Comparison of ENCODE assay signal across 31 cellular contexts in the genomic region with DNA sequence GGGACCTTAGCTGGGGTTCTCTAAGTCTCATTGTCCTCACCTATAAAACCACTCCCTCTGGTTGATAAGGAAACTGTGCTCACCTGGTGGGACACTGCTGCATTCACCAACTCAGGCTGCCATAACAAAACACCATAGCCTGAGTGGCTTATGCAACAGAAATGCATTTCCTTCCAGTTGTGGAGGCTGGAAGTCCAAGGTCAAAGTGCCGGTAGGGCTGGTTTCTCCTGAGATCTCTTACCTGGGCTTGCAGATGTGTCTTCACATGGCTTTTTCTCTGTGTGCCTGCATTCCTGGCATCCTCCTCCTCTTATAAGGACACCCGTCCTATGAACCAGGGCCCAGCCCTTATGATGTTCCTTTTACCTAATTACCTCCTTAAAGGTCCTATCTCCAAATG.
"Had no signal": no experiment of that assay in that cellular context is flagged by ENCODE, and none has a peak within 500 bp of the region (broad histone marks: within the 10 kb centered on the region; RNA-seq: fewer than 3 reads in every experiment).

No MANE protein-coding gene starts in this region.

- H3K27ac Mint-ChIP-seq: activated B cell treated with CpG ODN at 0.5 μM for 24 hours; activated naive CD4-positive, alpha-beta T cell treated with anti-CD3 and anti-CD28 coated beads for 36 hours; activated naive CD4-positive, alpha-beta T cell treated with anti-CD3 and anti-CD28 coated beads, Interleukin-2, amount 50 U/mL, for 24 hours; activated naive CD8-positive, alpha-beta T cell treated with anti-CD3 and anti-CD28 coated beads, Interleukin-2, amount 10 ng/mL, durations not matched to agents 7 days and 5 days; activated T-helper 1 cell treated with anti-CD3 and anti-CD28 coated beads, Interleukin-12 subunit alpha, Interleukin-12 subunit beta, Interleukin-2, Interleukin-4 antibody, amounts not matched to agents 30 ng/mL and 10 ng/mL and 1 ng/mL, durations not matched to agents 14 hours and 24 hours and 36 hours; activated T-helper 2 cell treated with anti-CD3 and anti-CD28 coated beads, Interferon-gamma antibody, Interleukin-2, Interleukin-4, amounts not matched to agents 10 μg/mL and 5 μg/mL and 100 μg/mL, durations not matched to agents 14 hours and 24 hours and 36 hours; T-helper 2 cell treated with Interferon-gamma antibody and Interleukin-4, amounts not matched to agents 5 μg/mL and 100 μg/mL, for 36 hours had no signal

- H3K4me1 Mint-ChIP-seq: activated B cell treated with CpG ODN at 0.5 μM for 24 hours; activated naive CD4-positive, alpha-beta T cell treated with anti-CD3 and anti-CD28 coated beads, Interleukin-2, amount 50 U/mL, for 24 hours; activated naive CD8-positive, alpha-beta T cell treated with anti-CD3 and anti-CD28 coated beads, Interleukin-2, amount 10 ng/mL, durations not matched to agents 7 days and 5 days had no signal

- H3K36me3 ChIP-seq: breast epithelium, cardiac muscle cell, colonic mucosa, WERI-Rb-1 had no signal

- H3K4me1 ChIP-seq: body of pancreas, breast epithelium, colonic mucosa had no signal

- H3K36me3 Mint-ChIP-seq: activated naive CD4-positive, alpha-beta T cell treated with anti-CD3 and anti-CD28 coated beads, Interleukin-2, amount 50 U/mL, for 24 hours; activated naive CD8-positive, alpha-beta T cell treated with anti-CD3 and anti-CD28 coated beads, Interleukin-2, amount 10 ng/mL, durations not matched to agents 7 days and 5 days had no signal

- H3K9me3 Mint-ChIP-seq: activated B cell treated with CpG ODN at 0.5 μM for 24 hours; activated naive CD4-positive, alpha-beta T cell treated with anti-CD3 and anti-CD28 coated beads for 36 hours; activated naive CD4-positive, alpha-beta T cell treated with anti-CD3 and anti-CD28 coated beads, Interleukin-2, amount 50 U/mL, for 24 hours; activated naive CD8-positive, alpha-beta T cell treated with anti-CD3 and anti-CD28 coated beads, Interleukin-2, amount 10 ng/mL, durations not matched to agents 7 days and 5 days; activated T-helper 1 cell treated with anti-CD3 and anti-CD28 coated beads, Interleukin-12 subunit alpha, Interleukin-12 subunit beta, Interleukin-2, Interleukin-4 antibody, amounts not matched to agents 30 ng/mL and 10 ng/mL and 1 ng/mL, durations not matched to agents 14 hours and 24 hours and 36 hours; activated T-helper 2 cell treated with anti-CD3 and anti-CD28 coated beads, Interferon-gamma antibody, Interleukin-2, Interleukin-4, amounts not matched to agents 10 μg/mL and 5 μg/mL and 100 μg/mL, durations not matched to agents 14 hours and 24 hours and 36 hours; T-helper 2 cell treated with Interferon-gamma antibody and Interleukin-4, amounts not matched to agents 5 μg/mL and 100 μg/mL, for 36 hours had no signal

- H3K4me3 ChIP-seq: body of pancreas, breast epithelium, cardiac muscle cell, colonic mucosa had no signal

- H3K27me3 ChIP-seq: cardiac muscle cell, colonic mucosa had no signal

- H3K4me3 Mint-ChIP-seq: activated B cell treated with CpG ODN at 0.5 μM for 24 hours; activated naive CD4-positive, alpha-beta T cell treated with anti-CD3 and anti-CD28 coated beads for 36 hours; activated naive CD4-positive, alpha-beta T cell treated with anti-CD3 and anti-CD28 coated beads, Interleukin-2, amount 50 U/mL, for 24 hours; activated naive CD8-positive, alpha-beta T cell treated with anti-CD3 and anti-CD28 coated beads, Interleukin-2, amount 10 ng/mL, durations not matched to agents 7 days and 5 days; activated T-helper 1 cell treated with anti-CD3 and anti-CD28 coated beads, Interleukin-12 subunit alpha, Interleukin-12 subunit beta, Interleukin-2, Interleukin-4 antibody, amounts not matched to agents 30 ng/mL and 10 ng/mL and 1 ng/mL, durations not matched to agents 14 hours and 24 hours and 36 hours; T-helper 17 cell; T-helper 2 cell treated with Interferon-gamma antibody and Interleukin-4, amounts not matched to agents 5 μg/mL and 100 μg/mL, for 36 hours had no signal

- H3K27ac ChIP-seq: body of pancreas, breast epithelium, cardiac muscle cell, colonic mucosa, WERI-Rb-1 had no signal

- ATAC-seq: activated CD4-positive, CD25-positive, alpha-beta regulatory T cell treated with anti-CD3 and anti-CD28 coated beads, Interleukin-2, amount 50 U/mL, for 24 hours; body of pancreas; esophagus mucosa had no signal

- FAIRE-seq: endometrium, frontal cortex had no signal

- DNase-seq: activated B cell treated with CpG ODN at 0.5 μM for 24 hours; activated CD4-positive, alpha-beta T cell treated with anti-CD3 and anti-CD28 coated beads for 48 hours; activated CD4-positive, alpha-beta T cell treated with anti-CD3 and anti-CD28 coated beads, Interleukin-2, amount 50 U/mL, for 1 hour; activated CD4-positive, alpha-beta T cell treated with anti-CD3 and anti-CD28 coated beads, Interleukin-2, amount 50 U/mL, for 48 hours; activated CD8-positive, alpha-beta memory T cell treated with anti-CD3 and anti-CD28 coated beads, Interleukin-2, amount 50 U/mL, for 48 hours; activated effector memory CD4-positive, alpha-beta T cell treated with anti-CD3 and anti-CD28 coated beads, Interleukin-2, amount 50 U/mL, for 16 hours; activated naive CD4-positive, alpha-beta T cell treated with anti-CD3 and anti-CD28 coated beads for 36 hours; activated naive CD8-positive, alpha-beta T cell treated with anti-CD3 and anti-CD28 coated beads, Interleukin-2, amount 10 ng/mL, durations not matched to agents 7 days and 5 days; activated T-cell treated with anti-CD3 and anti-CD28 coated beads, Interleukin-2, amount 50 U/mL, for 48 hours; aorta; body of pancreas; central memory CD4-positive, alpha-beta T cell; cerebellar nuclear complex; colonic mucosa; effector CD8-positive, alpha-beta T cell; foreskin fibroblast; head of caudate nucleus; T-helper 1 cell; T-helper 17 cell; T1000; WERI-Rb-1 had no signal

- H3K9me3 ChIP-seq: body of pancreas, colonic mucosa had no signal
